ENCODE assay signal across 8 cellular contexts in the genomic region with DNA sequence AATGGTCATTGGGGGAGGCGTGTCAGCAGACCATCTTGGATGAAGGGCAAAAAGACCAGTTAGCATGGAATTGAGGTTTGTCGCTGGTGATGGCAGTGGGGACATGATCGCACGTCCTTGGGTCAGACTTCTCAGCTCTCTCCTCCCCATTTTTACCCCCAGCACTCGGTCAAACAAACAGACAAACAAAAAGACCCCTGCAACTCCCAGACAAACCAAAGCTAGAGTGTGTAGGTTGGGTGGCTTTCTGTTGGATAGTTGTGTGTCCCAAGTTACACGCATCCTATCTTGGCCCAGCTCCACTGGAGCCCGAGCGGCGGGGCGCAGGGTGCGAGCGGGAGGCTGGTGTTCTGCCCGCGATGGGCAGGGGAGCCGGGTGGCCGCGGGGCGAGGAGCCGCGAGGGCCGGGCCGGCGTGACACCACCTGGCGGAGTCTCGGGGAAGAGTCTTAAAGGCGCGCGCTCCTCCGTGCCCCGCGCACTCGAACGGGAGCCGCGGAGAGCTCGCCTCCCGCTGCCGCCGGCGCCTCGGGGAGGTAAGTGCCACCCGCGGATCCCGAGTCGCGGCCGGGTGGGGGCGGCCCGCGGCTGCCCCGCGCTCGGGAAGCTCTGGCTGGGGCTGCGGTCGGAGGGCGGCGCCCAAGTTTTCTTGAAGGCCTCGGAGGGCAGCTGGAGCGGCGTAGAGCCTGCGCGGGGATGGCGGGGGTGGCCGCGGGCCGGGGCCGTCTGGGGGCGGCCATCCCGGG. TPM values are rescaled to one million over a fixed set of nuclear protein-coding genes. Genes with fewer than 3 reads are reported as not detected.
DNase-seq lines count a peak whose midpoint lies in the region; ATAC-seq and TF ChIP-seq lines count a peak whose summit lies in the region.

No MANE protein-coding gene starts in this region.

- no peak for DNase-seq in esophagus muscularis mucosa (ENCODE audit: extremely low spot score)
- peak; percentile 84 for DNase-seq in osteoblast (ENCODE audit: insufficient read length, low spot score, missing footprints)
- DNase-seq in NCI-H2081 treated with DMSO at 0.1 percent for 48 hours (lab: John Stamatoyannopoulos, UW) = no peak
- DNase-seq in NCI-H446 treated with DMSO at 0.1 percent for 48 hours (lab: John Stamatoyannopoulos, UW) = no peak
- DNase-seq in RKO (ENCODE audit: low spot score) = no peak

- intact Hi-C loops in esophagus muscularis mucosa (cut with DNase I) = loop anchor here (5.0 kb wide), 1 partner anchor 290 kb away; no protein-coding TSS in a partner anchor

- H3K36me3 ChIP-seq in esophagus muscularis mucosa = no peaks in the 10 kb centered on the region
- no peaks in the 10 kb centered on the region for H3K36me3 ChIP-seq in osteoblast (ENCODE audit: insufficient read depth, low read length)

- H3K4me1 ChIP-seq in esophagus muscularis mucosa = peaks cover 14 to 45% (median 45%) of the 10 kb centered on the region in 4 donors
- H3K4me1 ChIP-seq in osteoblast (ENCODE audit: insufficient read depth, low read length) = no peaks in the 10 kb centered on the region

- H3K27me3 ChIP-seq in esophagus muscularis mucosa (peaks cover 0 to 21% (median 1%) of the 10 kb centered on the region in 4 donors), osteoblast (ENCODE audit: insufficient read depth, low read length) (peaks cover 41% of the 10 kb centered on the region)

- no peak for TF ChIP-seq EP300 in esophagus muscularis mucosa (IDR thresholded peaks at IDR 0.05)

- H4K20me1 ChIP-seq in osteoblast (ENCODE audit: insufficient read depth, low read length) = no peaks in the 10 kb centered on the region

- no peaks in the 10 kb centered on the region for H3K79me2 ChIP-seq in osteoblast (ENCODE audit: insufficient read depth, low read length)

- 14% methylated on average over 12 of the region's 69 CpGs for WGBS in esophagus muscularis mucosa

- H3K27ac ChIP-seq in esophagus muscularis mucosa (replicated peaks in 1 of 4) (peak overlapping the region; percentile 68 to 79 (median 76)), osteoblast (ENCODE audit: low read depth, low read length) (no peak overlapping the region)

- no peak for TF ChIP-seq POLR2A in esophagus muscularis mucosa (IDR thresholded peaks at IDR 0.05; ENCODE audit: low read depth)

- peak overlapping the region; percentile 37 for H3K4me3 ChIP-seq in GM12875 (ENCODE audit: low read depth, low read length)
- peak overlapping the region; percentile 69 to 79 (median 74) for H3K4me3 ChIP-seq in esophagus muscularis mucosa
- no peak overlapping the region for H3K4me3 ChIP-seq in osteoblast (ENCODE audit: insufficient read depth, low read length)

- H3K4me2 ChIP-seq in osteoblast (ENCODE audit: insufficient read depth, low read length) = no peak overlapping the region

- TF ChIP-seq CTCF in GM12875 (IDR thresholded peaks at IDR 0.05; ENCODE audit: borderline replicate concordance, insufficient read depth, low read depth, low read length) = peak; percentile 59
- TF ChIP-seq CTCF in esophagus muscularis mucosa (IDR thresholded peaks at IDR 0.05) = peak; percentile 40 to 70 (median 42)
- no peak for TF ChIP-seq CTCF in osteoblast (IDR thresholded peaks at IDR 0.05; ENCODE audit: extremely low read depth, low read depth, low read length)

- H2AFZ ChIP-seq in osteoblast (ENCODE audit: low read length) = no peak overlapping the region

- H3K9me3 ChIP-seq in esophagus muscularis mucosa (no peaks in the 10 kb centered on the region), osteoblast (ENCODE audit: low read depth, low read length) (no peaks in the 10 kb centered on the region)

- peak; percentile 60; the same call in 2 of the 3 replicates for ATAC-seq in SK-N-SH treated with all-trans-retinoic acid at 6 μM for 48 hours
- ATAC-seq in GM21423 (IDR thresholded peaks at IDR 0.05; ENCODE audit: unreplicated experiment) = no peak

TF ChIP-seq in SK-N-SH treated with all-trans-retinoic acid at 6 μM for 48 hours, 23 proteins besides CTCF, POLR2A, EP300 and RAD21:
- TF ChIP-seq CSDC2 (CRISPR knock-in tag; IDR thresholded peaks at IDR 0.05) (no peak), ISL1 (CRISPR knock-in tag; IDR thresholded peaks at IDR 0.05) (no peak), ZFP3 (CRISPR knock-in tag; IDR thresholded peaks at IDR 0.05) (no peak), ZNF565 (CRISPR knock-in tag; conservative IDR thresholded peaks at IDR 0.05; ENCODE audit: low read depth) (no peak), ZC3H10 (CRISPR knock-in tag; IDR thresholded peaks at IDR 0.05) (no peak), ARNTL (CRISPR knock-in tag; IDR thresholded peaks at IDR 0.05; ENCODE audit: borderline replicate concordance, low read depth) (no peak), OSR1 (CRISPR knock-in tag; IDR thresholded peaks at IDR 0.05) (no peak), ZNF8 (CRISPR knock-in tag; IDR thresholded peaks at IDR 0.05) (no peak)
- TF ChIP-seq, protein P1, sequence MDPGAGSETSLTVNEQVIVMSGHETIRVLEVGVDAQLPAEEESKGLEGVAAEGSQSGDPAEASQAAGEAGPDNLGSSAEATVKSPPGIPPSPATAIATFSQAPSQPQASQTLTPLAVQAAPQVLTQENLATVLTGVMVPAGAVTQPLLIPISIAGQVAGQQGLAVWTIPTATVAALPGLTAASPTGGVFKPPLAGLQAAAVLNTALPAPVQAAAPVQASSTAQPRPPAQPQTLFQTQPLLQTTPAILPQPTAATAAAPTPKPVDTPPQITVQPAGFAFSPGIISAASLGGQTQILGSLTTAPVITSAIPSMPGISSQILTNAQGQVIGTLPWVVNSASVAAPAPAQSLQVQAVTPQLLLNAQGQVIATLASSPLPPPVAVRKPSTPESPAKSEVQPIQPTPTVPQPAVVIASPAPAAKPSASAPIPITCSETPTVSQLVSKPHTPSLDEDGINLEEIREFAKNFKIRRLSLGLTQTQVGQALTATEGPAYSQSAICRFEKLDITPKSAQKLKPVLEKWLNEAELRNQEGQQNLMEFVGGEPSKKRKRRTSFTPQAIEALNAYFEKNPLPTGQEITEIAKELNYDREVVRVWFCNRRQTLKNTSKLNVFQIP (CRISPR knock-in tag; IDR thresholded peaks at IDR 0.05; ENCODE audit: borderline replicate concordance, low read depth) = no peak

RNA-seq across cellular contexts. Expression of a gene that starts 18.5 kb away (rescaled TPM):
- total RNA-seq in esophagus muscularis mucosa = 100 to 1,000 TPM in 3 of 4 donors, 10 to 100 TPM in 1; 69.3 to 179 (median 117) TPM
- 0.29 and 0.36 TPM in 2 replicates for total RNA-seq in osteoblast

RNA-seq across cellular contexts. Expression of a gene that starts 37.3 kb away (rescaled TPM):
- total RNA-seq in esophagus muscularis mucosa (10 to 100 TPM in 2 of 4 donors, 1 to 10 TPM in 2; 7.0 to 16.2 (median 9.6) TPM), osteoblast (under 0.01 and 0.36 TPM in 2 replicates)

Comparison
In these comparisons a context has a peak if more than half of its experiments do, and no peak if none do; other contexts are left out.
1. RNA of a gene that starts 18.5 kb away (total RNA-seq): 69.3 to 179 TPM in esophagus muscularis mucosa; 0.29 to 0.36 TPM in osteoblast; every median in the first group is over 10 times any median in the second.